8 cellular contexts compared by ENCODE assay signal in the genomic region with DNA sequence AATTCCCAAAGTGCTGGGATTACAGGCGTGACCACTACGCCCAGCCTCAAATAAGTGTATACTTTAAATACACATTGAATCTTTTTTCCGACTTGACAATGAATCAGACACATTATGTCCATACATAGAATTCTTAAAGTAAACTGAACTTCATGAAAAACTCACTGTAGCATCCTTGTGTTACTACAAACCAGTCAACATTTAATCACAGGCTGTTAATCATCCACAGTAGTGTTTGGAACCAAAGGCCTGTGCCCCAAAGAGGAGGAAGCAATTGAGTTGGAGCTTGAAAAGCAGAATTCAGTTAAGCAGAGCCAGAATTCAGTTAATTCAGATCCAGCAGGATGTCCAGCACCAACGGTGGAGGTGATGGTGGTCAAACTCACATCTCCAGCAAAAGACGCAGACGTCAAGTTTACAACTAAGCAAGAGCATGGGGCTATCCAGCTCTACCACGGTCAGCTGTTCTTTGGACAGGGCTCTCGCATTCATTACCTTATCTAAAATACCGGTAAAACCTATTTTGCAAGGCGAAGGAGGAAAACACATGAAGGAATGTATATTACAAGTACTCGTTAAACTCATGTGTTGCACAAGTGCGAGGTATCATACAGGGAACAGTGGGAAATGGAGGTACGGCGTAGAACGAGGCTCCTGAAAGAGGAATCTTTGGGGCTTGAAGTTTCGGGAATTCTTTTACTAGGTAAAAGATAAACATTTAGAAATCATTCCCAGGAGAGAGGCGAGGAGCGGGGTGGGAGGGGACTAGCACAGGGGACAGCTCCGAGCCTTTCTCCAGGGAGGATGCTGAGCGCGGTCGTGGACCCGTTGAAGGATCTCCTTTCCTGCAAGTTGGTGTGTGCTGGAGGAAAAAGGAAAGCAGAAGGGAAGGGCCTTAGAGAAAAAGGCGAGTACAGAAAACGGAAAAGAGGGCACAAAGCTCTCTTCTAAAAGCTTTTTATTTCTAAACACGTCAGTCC. TPM values are rescaled to one million over a fixed set of nuclear protein-coding genes. Genes with fewer than 3 reads are reported as not detected.
DNase-seq lines count a peak whose midpoint lies in the region; ATAC-seq and TF ChIP-seq lines count a peak whose summit lies in the region.

No MANE protein-coding gene starts in this region.

- WGBS in lower leg skin, 2 donors = 19 to 24% methylated on average over 26 of the region's 26 CpGs

- ATAC-seq in activated CD8-positive, alpha-beta memory T cell treated with anti-CD3 and anti-CD28 coated beads, Interleukin-2, amount 10 ng/mL, durations not matched to agents 7 days and 5 days = no peak
- ATAC-seq in HG03460 (IDR thresholded peaks at IDR 0.05; ENCODE audit: unreplicated experiment) = no peak

- TF ChIP-seq CTCF in cardiac fibroblast (IDR thresholded peaks at IDR 0.05; ENCODE audit: low read depth, low read length) (no peak), lower leg skin (IDR thresholded peaks at IDR 0.05) (no peak)

- no peaks in the 10 kb centered on the region for H3K9me3 Mint-ChIP-seq in activated CD8-positive, alpha-beta memory T cell treated with anti-CD3 and anti-CD28 coated beads, Interleukin-2, amount 10 ng/mL, durations not matched to agents 7 days and 5 days (ENCODE audit: low read depth)

- peaks cover 62% of the 10 kb centered on the region for H3K4me1 Mint-ChIP-seq in activated CD8-positive, alpha-beta memory T cell treated with anti-CD3 and anti-CD28 coated beads, Interleukin-2, amount 10 ng/mL, durations not matched to agents 7 days and 5 days

- H3K4me3 Mint-ChIP-seq in activated CD8-positive, alpha-beta memory T cell treated with anti-CD3 and anti-CD28 coated beads, Interleukin-2, amount 10 ng/mL, durations not matched to agents 7 days and 5 days = peak overlapping the region; percentile 95

- no peak for TF ChIP-seq POLR2A in lower leg skin (IDR thresholded peaks at IDR 0.05)

- CTCF ChIA-PET in activated CD8-positive, alpha-beta memory T cell treated with anti-CD3 and anti-CD28 coated beads, Interleukin-2, amount 10 ng/mL, durations not matched to agents 7 days and 5 days (lab: Charles Lee) = interaction anchor here (0.8 to 2.9 kb wide), 5 partner anchors 11 to 156 kb away, joined by 3 to 9 read pairs (median 5); no protein-coding TSS in a partner anchor

- H3K36me3 Mint-ChIP-seq in activated CD8-positive, alpha-beta memory T cell treated with anti-CD3 and anti-CD28 coated beads, Interleukin-2, amount 10 ng/mL, durations not matched to agents 7 days and 5 days = peaks cover 32% of the 10 kb centered on the region

- DNase-seq in activated CD8-positive, alpha-beta memory T cell treated with anti-CD3 and anti-CD28 coated beads, Interleukin-2, amount 10 ng/mL, durations not matched to agents 7 days and 5 days = no peak
- DNase-seq in activated CD8-positive, alpha-beta memory T cell treated with anti-CD3 and anti-CD28 coated beads for 24 hours = no peak
- peak; percentile 15 for DNase-seq in NCI-H748 treated with DMSO at 0.1 percent for 48 hours (lab: John Stamatoyannopoulos, UW)
- peak; percentile 30 to 34 for DNase-seq in cardiac fibroblast (ENCODE audit: low read depth in 2 of 2)
- DNase-seq in lower leg skin (ENCODE audit: low spot score in 2 of 2) = no peak
- peak; percentile 35 for DNase-seq in superior temporal gyrus (ENCODE audit: extremely low spot score)
- DNase-seq in HK-2 (ENCODE audit: unreplicated experiment) = no peak

- intact Hi-C loops in lower leg skin (cut with DNase I; ENCODE audit: low total_unique reads) = no loop called here

- H3K4me3 ChIP-seq in cardiac fibroblast (replicated peaks in 1 of 2; ENCODE audit: low read depth in 2 of 2, low read length in 2 of 2) = peak overlapping the region; percentile 98 to 100
- peak overlapping the region; percentile 90 for H3K4me3 ChIP-seq in lower leg skin (ENCODE audit: low read depth, poor library complexity, severe bottlenecking)

- peak overlapping the region; percentile 94 for H3K27ac Mint-ChIP-seq in activated CD8-positive, alpha-beta memory T cell treated with anti-CD3 and anti-CD28 coated beads, Interleukin-2, amount 10 ng/mL, durations not matched to agents 7 days and 5 days

- no peaks in the 10 kb centered on the region for H3K27me3 Mint-ChIP-seq in activated CD8-positive, alpha-beta memory T cell treated with anti-CD3 and anti-CD28 coated beads, Interleukin-2, amount 10 ng/mL, durations not matched to agents 7 days and 5 days

RNA-seq across cellular contexts. Expression of a gene that starts 1.0 kb away (rescaled TPM):
- 10 to 100 TPM; 19.3 to 29.4 TPM for total RNA-seq in activated CD8-positive, alpha-beta memory T cell treated with anti-CD3 and anti-CD28 coated beads, Interleukin-2, amount 10 ng/mL, durations not matched to agents 7 days and 5 days
- 100 to 1,000 TPM in 1 of 4 donors, 10 to 100 TPM in 3; 64.3 to 137 (median 83.2) TPM for total RNA-seq in lower leg skin

RNA-seq across cellular contexts. Expression of a gene that starts 1.5 kb away (rescaled TPM):
- total RNA-seq in activated CD8-positive, alpha-beta memory T cell treated with anti-CD3 and anti-CD28 coated beads, Interleukin-2, amount 10 ng/mL, durations not matched to agents 7 days and 5 days = 10 to 100 TPM; 58.8 to 67.6 TPM
- 10 to 100 TPM; 52.6 to 67.6 (median 59.7) TPM for total RNA-seq in lower leg skin

RNA-seq across cellular contexts. Expression of a gene that starts 59.1 kb away (rescaled TPM):
- total RNA-seq in activated CD8-positive, alpha-beta memory T cell treated with anti-CD3 and anti-CD28 coated beads, Interleukin-2, amount 10 ng/mL, durations not matched to agents 7 days and 5 days = under 1 TPM; 0.40 to 0.64 TPM
- total RNA-seq in lower leg skin = 1 to 10 TPM; 1.1 to 6.2 (median 4.1) TPM

Comparison
In these comparisons a context has a peak if more than half of its experiments do, and no peak if none do; other contexts are left out.
1. DNase-seq: peak in NCI-H748 treated with DMSO at 0.1 percent for 48 hours (single experiment), cardiac fibroblast (2 of 2) and superior temporal gyrus (single experiment); none in activated CD8-positive, alpha-beta memory T cell treated with anti-CD3 and anti-CD28 coated beads, Interleukin-2, amount 10 ng/mL, durations not matched to agents 7 days and 5 days (single experiment), activated CD8-positive, alpha-beta memory T cell treated with anti-CD3 and anti-CD28 coated beads for 24 hours (single experiment), lower leg skin (0 of 2) and HK-2 (single experiment).